8 cellular contexts compared by ENCODE assay signal in genomic region chr6:35048631-35049083, GRCh38.
DNase-seq lines count a peak whose midpoint lies in the region; ATAC-seq, FAIRE-seq and TF ChIP-seq lines count a peak whose summit lies in the region.

No MANE protein-coding gene starts in this region.

- POLR2A ChIA-PET in CD4-positive, alpha-beta memory T cell (lab: Charles Lee; ENCODE audit: partially characterized antibody) = interaction anchor here (0.6 kb wide), 1 partner anchor 33 kb away, joined by 4 read pairs; no protein-coding TSS in a partner anchor
- POLR2A ChIA-PET in GM12878 (lab: Charles Lee) = no interaction called here

- H3K36me3 Mint-ChIP-seq in CD4-positive, alpha-beta memory T cell = peaks cover 6% of the 10 kb centered on the region in 2 donors

- H2AFZ ChIP-seq in GM12878 (ENCODE audit: control insufficient read depth, low read depth, low read length) = peak overlapping the region; percentile 26

- H3K27me3 ChIP-seq in CD4-positive, alpha-beta memory T cell (ENCODE audit: insufficient read depth, low read length) = no peaks in the 10 kb centered on the region
- no peaks in the 10 kb centered on the region for H3K27me3 ChIP-seq in GM12878 (replicated peaks in 1 of 2; ENCODE audit: control insufficient read depth in 2 of 2, insufficient read depth in 2 of 2, low read length in 1 of 2)
- H3K27me3 ChIP-seq in liver (ENCODE audit: control insufficient read depth in 4 of 4, insufficient read depth in 4 of 4, low read length in 3 of 4) = no peaks in the 10 kb centered on the region
- no peaks in the 10 kb centered on the region for H3K27me3 ChIP-seq in testis
- H3K27me3 ChIP-seq in HAP-1 (ENCODE audit: low read depth) = no peaks in the 10 kb centered on the region

- SMC1A ChIA-PET in GM12878 (lab: Charles Lee; ENCODE audit: uncharacterized antibody, unreplicated experiment) = no interaction called here

- ATAC-seq in GM12878 (no peak), HG02678 (IDR thresholded peaks at IDR 0.05; ENCODE audit: unreplicated experiment) (no peak)

- WGBS in GM12878 (ENCODE audit: insufficient coverage, insufficient replicate concordance, low lambda C conversion rate, missing lambda C conversion rate) = 52% methylated on average over 11 of the region's 11 CpGs
- WGBS in liver = 67% methylated on average over 11 of the region's 11 CpGs
- 53 to 69% methylated on average over 7 to 11 of the region's 11 CpGs for WGBS in testis, 2 donors

- peak; percentile 44 for FAIRE-seq in GM12878 (lab: Jason Lieb, UNC)

- TF ChIP-seq CTCF in NB4 (IDR thresholded peaks at IDR 0.05; ENCODE audit: low read depth, low read length) (peak; percentile 53), GM12878 (IDR thresholded peaks at IDR 0.05 in 2 of 3, conservative IDR thresholded peaks at IDR 0.05 in 1 of 3; ENCODE audit: control insufficient read depth in 2 of 3, extremely low read depth in 1 of 3, insufficient read depth in 1 of 3, low read depth in 3 of 3, low read length in 3 of 3) (peak; percentile 9 to 22 (median 12); a peak in 2 of 6 replicates), liver (IDR thresholded peaks at IDR 0.05; ENCODE audit: low read depth, low read length, missing input control) (no peak), testis (IDR thresholded peaks at IDR 0.05) (no peak)

- no peak overlapping the region for H3K4me3 Mint-ChIP-seq in CD4-positive, alpha-beta memory T cell

- intact Hi-C loops in CD4-positive, alpha-beta memory T cell (cut with micrococcal nuclease) = no loop called here
- intact Hi-C loops in GM12878 (cut with micrococcal nuclease; ENCODE audit: unreplicated experiment) = no loop called here
- intact Hi-C loops in testis (cut with DNase I; ENCODE audit: low total_unique reads) = no loop called here

- H3K4me2 ChIP-seq in GM12878 (ENCODE audit: control insufficient read depth, insufficient read depth) = no peak overlapping the region

- TF ChIP-seq POLR2A in NB4 (IDR thresholded peaks at IDR 0.05; ENCODE audit: extremely low read depth, insufficient read length) (no peak), GM12878 (IDR thresholded peaks at IDR 0.05; ENCODE audit: low read depth, low read length) (no peak; the same call in 1 of the 2 replicates), testis (IDR thresholded peaks at IDR 0.05) (no peak)

- no peaks in the 10 kb centered on the region for H3K36me3 ChIP-seq in CD4-positive, alpha-beta memory T cell (ENCODE audit: insufficient read depth, low read length)
- H3K36me3 ChIP-seq in GM12878 (ENCODE audit: control insufficient read depth in 2 of 2, insufficient read depth in 2 of 2, low read length in 1 of 2) (no peaks in the 10 kb centered on the region), liver (ENCODE audit: control insufficient read depth in 4 of 4, insufficient read depth in 3 of 4, low read depth in 1 of 4, low read length in 3 of 4) (peaks cover 0 to 4% (median under 1%) of the 10 kb centered on the region in 4 donors), testis (ENCODE audit: low read depth, missing control alignments) (no peaks in the 10 kb centered on the region), HAP-1 (replicated peaks) (no peaks in the 10 kb centered on the region)

- H3K4me3 ChIP-seq in CD4-positive, alpha-beta memory T cell (ENCODE audit: low read length in 2 of 2) = no peak overlapping the region
- H3K4me3 ChIP-seq in NB4 (ENCODE audit: low read depth, low read length) (no peak overlapping the region), GM12878 (no peak overlapping the region), liver (ENCODE audit: low read depth in 1 of 3, low read length in 3 of 3) (no peak overlapping the region), testis (no peak overlapping the region), HAP-1 (no peak overlapping the region)

- CTCF ChIA-PET in CD4-positive, alpha-beta memory T cell (lab: Charles Lee; ENCODE audit: partially characterized antibody) = interaction anchor here (1.0 to 1.1 kb wide), 2 partner anchors 62 to 63 kb away, joined by 3 read pairs; no protein-coding TSS in a partner anchor
- CTCF ChIA-PET in GM12878 (lab: Yijun Ruan, JAX) = interaction anchor here (0.5 kb wide), 1 partner anchor 568 kb away, joined by 4 read pairs; no protein-coding TSS in a partner anchor

- no peaks in the 10 kb centered on the region for H3K9me3 Mint-ChIP-seq in CD4-positive, alpha-beta memory T cell

- H3K4me1 Mint-ChIP-seq in CD4-positive, alpha-beta memory T cell = peaks cover 10 to 18% (median 12%) of the 10 kb centered on the region in 4 donors

- TF ChIP-seq RAD21 in GM12878 (IDR thresholded peaks at IDR 0.05; ENCODE audit: insufficient read depth, low read depth, low read length) (peak; percentile 34; the same call in 1 of the 2 replicates), liver (IDR thresholded peaks at IDR 0.05) (no peak)

- no peaks in the 10 kb centered on the region for H3K9me3 ChIP-seq in CD4-positive, alpha-beta memory T cell (ENCODE audit: control insufficient read depth in 1 of 2, low read length in 2 of 2)
- H3K9me3 ChIP-seq in GM12878 (replicated peaks; ENCODE audit: control insufficient read depth, insufficient read depth, low read length) (no peaks in the 10 kb centered on the region), liver (ENCODE audit: control insufficient read depth in 4 of 4, low read length in 3 of 4) (no peaks in the 10 kb centered on the region), testis (no peaks in the 10 kb centered on the region), HAP-1 (no peaks in the 10 kb centered on the region)

- H3K27ac Mint-ChIP-seq in CD4-positive, alpha-beta memory T cell = no peak overlapping the region

- H3K9ac ChIP-seq in GM12878 (ENCODE audit: control insufficient read depth, insufficient read depth, low read length) (no peak overlapping the region), liver (ENCODE audit: low read depth in 1 of 2, low read length in 2 of 2) (no peak overlapping the region)

- H3K27me3 Mint-ChIP-seq in CD4-positive, alpha-beta memory T cell = no peaks in the 10 kb centered on the region

- RAD21 ChIA-PET in GM12878 (lab: Charles Lee; ENCODE audit: unreplicated experiment) = no interaction called here

- H3K4me1 ChIP-seq in CD4-positive, alpha-beta memory T cell (ENCODE audit: insufficient read depth, low read length) = peaks cover 18% of the 10 kb centered on the region
- H3K4me1 ChIP-seq in GM12878 (ENCODE audit: control insufficient read depth, insufficient read depth, low read length) (0 out of 2 replicates have a peak, but pooled peaks cover 3% of the 10 kb centered on the region), liver (ENCODE audit: control insufficient read depth in 4 of 4, insufficient read depth in 4 of 4, low read length in 3 of 4) (peaks cover 0 to 16% (median 13%) of the 10 kb centered on the region in 4 donors), testis (peaks cover 84% of the 10 kb centered on the region), HAP-1 (peaks cover 45% of the 10 kb centered on the region)

- in situ Hi-C loops in GM12878 (cut with MboI) = no loop called here
- in situ Hi-C loops in HAP-1 (cut with MboI; ENCODE audit: low sequenced_read_pairs) = no loop called here

- H3K79me2 ChIP-seq in GM12878 (ENCODE audit: control insufficient read depth, insufficient read depth, low read length) = no peaks in the 10 kb centered on the region

- BruUV-seq in GM12878 (replicated peaks; lab: Mats Ljungman, UMichigan) = no TSS peak

- no peaks in the 10 kb centered on the region for H4K20me1 ChIP-seq in GM12878 (ENCODE audit: control insufficient read depth, insufficient read depth)

- TF ChIP-seq EP300 in GM12878 (IDR thresholded peaks at IDR 0.05; ENCODE audit: borderline replicate concordance in 1 of 2, control insufficient read depth in 1 of 2, low read depth in 2 of 2, low read length in 2 of 2) = no peak

- H3K27ac ChIP-seq in CD4-positive, alpha-beta memory T cell (ENCODE audit: low read depth, low read length) = no peak overlapping the region
- no peak overlapping the region for H3K27ac ChIP-seq in GM12878 (ENCODE audit: control insufficient read depth, insufficient read depth)
- peak overlapping the region; percentile 60 to 79 for H3K27ac ChIP-seq in liver (ENCODE audit: low read depth in 1 of 2, low read length in 2 of 2)
- H3K27ac ChIP-seq in testis = peak overlapping the region; percentile 56 to 79

- peak in 4 of 5 donors; percentile 12 to 24 (median 16) for DNase-seq in CD4-positive, alpha-beta memory T cell
- DNase-seq in NB4 (ENCODE audit: low read depth) (peak; percentile 76), GM12878 (ENCODE audit: low read depth, low spot score) (no peak), testis (peak; percentile 61), HAP-1 (ENCODE audit: low spot score in 2 of 2) (no peak), NCI-H2029 treated with DMSO at 0.1 percent for 48 hours (lab: John Stamatoyannopoulos, UW) (no peak)

TF ChIP-seq in GM12878, 131 proteins besides CTCF, POLR2A, EP300 and RAD21 (continues in another document):
- no peak for TF ChIP-seq RELB (IDR thresholded peaks at IDR 0.05; ENCODE audit: low read depth)

TF ChIP-seq in liver, 16 proteins besides CTCF, POLR2A, EP300 and RAD21 (continues in another document):
- TF ChIP-seq HNF4G (IDR thresholded peaks at IDR 0.05) (no peak), EGR1 (IDR thresholded peaks at IDR 0.05; ENCODE audit: low read depth in 2 of 2) (no peak), TAF1 (conservative IDR thresholded peaks at IDR 0.05) (no peak), ZBTB33 (IDR thresholded peaks at IDR 0.05) (no peak), YY1 (IDR thresholded peaks at IDR 0.05) (no peak), NR2F2 (IDR thresholded peaks at IDR 0.05) (no peak), JUND (IDR thresholded peaks at IDR 0.05) (no peak), MAX (IDR thresholded peaks at IDR 0.05) (no peak), ATF3 (IDR thresholded peaks at IDR 0.05) (no peak)

Comparison
In these comparisons a context has a peak if more than half of its experiments do, and no peak if none do; other contexts are left out.
1. DNase-seq: peak in CD4-positive, alpha-beta memory T cell (4 of 5), NB4 (single experiment) and testis (single experiment); none in GM12878 (single experiment), HAP-1 (0 of 2) and NCI-H2029 treated with DMSO at 0.1 percent for 48 hours (single experiment).
2. H3K27ac ChIP-seq: peak in liver (2 of 2) and testis (2 of 2); none in CD4-positive, alpha-beta memory T cell (single experiment) and GM12878 (single experiment).
3. CTCF ChIP-seq: peak in NB4 (single experiment) and GM12878 (3 of 3); none in liver (single experiment) and testis (0 of 3).